ENCODE assay signal across 12 cellular contexts in genomic region chr2:37244017-37244416, GRCh38. TPM values are rescaled to one million over a fixed set of nuclear protein-coding genes. Genes with fewer than 3 reads are reported as not detected.
DNase-seq lines count a peak whose midpoint lies in the region; ATAC-seq and TF ChIP-seq lines count a peak whose summit lies in the region.
"Had no signal": no experiment of that assay in that cellular context is flagged by ENCODE, and none has a peak within 500 bp of the region (broad histone marks: within the 10 kb centered on the region; RNA-seq: fewer than 3 reads in every experiment).

No MANE protein-coding gene starts in this region.

- DNase-seq in heart left ventricle (no peak), Right ventricle myocardium inferior (ENCODE audit: missing footprints) (no peak), C1 segment of cervical spinal cord (lab: John Stamatoyannopoulos, UW) (no peak), MG63 (no peak), Kasumi-1 (lab: John Stamatoyannopoulos, UW) (no peak)
- DNase-seq in stimulated activated effector memory CD8-positive, alpha-beta T cell treated with anti-CD3 and anti-CD28 coated beads, Interleukin-12 subunit alpha, Interleukin-12 subunit beta, amount 100 ng/mL, for 72 hours (ENCODE audit: low spot score in 2 of 2) = no peak
- DNase-seq: NCI-H1092 treated with DMSO at 0.1 percent for 48 hours; stimulated activated CD8-positive, alpha-beta memory T cell treated with anti-CD3 and anti-CD28 coated beads, Interleukin-4, amount 100 ng/mL, for 48 hours had no signal

- H3K27ac Mint-ChIP-seq in stimulated activated effector memory CD8-positive, alpha-beta T cell treated with anti-CD3 and anti-CD28 coated beads, Interleukin-12 subunit alpha, Interleukin-12 subunit beta, amount 100 ng/mL, for 72 hours = no peak overlapping the region

- WGBS in heart left ventricle, 4 donors = 47 to 59% (median 53%) methylated on average over 4 of the region's 4 CpGs

- H3K4me1 Mint-ChIP-seq in stimulated activated effector memory CD8-positive, alpha-beta T cell treated with anti-CD3 and anti-CD28 coated beads, Interleukin-12 subunit alpha, Interleukin-12 subunit beta, amount 100 ng/mL, for 72 hours = peaks cover 6% of the 10 kb centered on the region

- H3K4me3 Mint-ChIP-seq in stimulated activated effector memory CD8-positive, alpha-beta T cell treated with anti-CD3 and anti-CD28 coated beads, Interleukin-12 subunit alpha, Interleukin-12 subunit beta, amount 100 ng/mL, for 72 hours = no peak overlapping the region

- TF ChIP-seq POLR2A in heart left ventricle (IDR thresholded peaks at IDR 0.05) = no peak

- H3K4me3 ChIP-seq in heart left ventricle = no peak overlapping the region
- no peak overlapping the region for H3K4me3 ChIP-seq in MG63
- H3K4me3 ChIP-seq: BLaER1, smooth muscle cell had no signal

- TF ChIP-seq CTCF in heart left ventricle (IDR thresholded peaks at IDR 0.05) = no peak

- H3K36me3 ChIP-seq in heart left ventricle (peaks cover 0 to 99% (median 94%) of the 10 kb centered on the region in 9 donors), MG63 (peaks cover 66% of the 10 kb centered on the region)

- H3K9me3 Mint-ChIP-seq in stimulated activated effector memory CD8-positive, alpha-beta T cell treated with anti-CD3 and anti-CD28 coated beads, Interleukin-12 subunit alpha, Interleukin-12 subunit beta, amount 100 ng/mL, for 72 hours = no peaks in the 10 kb centered on the region

- peak overlapping the region in 4 of 12 donors; percentile 10 to 46 (median 42) for H3K27ac ChIP-seq in heart left ventricle
- H3K27ac ChIP-seq: BLaER1 had no signal

- H3K9me3 ChIP-seq in heart left ventricle = no peaks in the 10 kb centered on the region
- peaks cover 3% of the 10 kb centered on the region for H3K9me3 ChIP-seq in MG63

- H3K27me3 ChIP-seq in heart left ventricle (no peaks in the 10 kb centered on the region), MG63 (no peaks in the 10 kb centered on the region)
- H3K27me3 ChIP-seq: BLaER1 had no signal

- ATAC-seq in heart left ventricle = peak in 3 of 4 donors; percentile 15 to 95 (median 39)
- ATAC-seq in Right ventricle myocardium inferior = no peak
- ATAC-seq in GM21528 (IDR thresholded peaks at IDR 0.05; ENCODE audit: low FRiP score, unreplicated experiment) = peak; percentile 86
- peak; percentile 85 for ATAC-seq in HG03354 (IDR thresholded peaks at IDR 0.05; ENCODE audit: poor library complexity, severe bottlenecking, unreplicated experiment)
- ATAC-seq in stimulated activated effector memory CD8-positive, alpha-beta T cell treated with anti-CD3 and anti-CD28 coated beads, Interleukin-12 subunit alpha, Interleukin-12 subunit beta, amount 100 ng/mL, for 72 hours = peak; percentile 82

- peaks cover 0 to 4% (median 0%) of the 10 kb centered on the region in 12 donors for H3K4me1 ChIP-seq in heart left ventricle
- H3K4me1 ChIP-seq: BLaER1 had no signal

- intact Hi-C loops in heart left ventricle (cut with DNase I) (loop anchor here in 1 of 10 donors (5.0 kb wide), 1 partner anchor 78 kb away; the partner anchor contains the start of gene PRKD3), Right ventricle myocardium inferior (cut with DNase I) (no loop called here)

- H3K36me3 Mint-ChIP-seq in stimulated activated effector memory CD8-positive, alpha-beta T cell treated with anti-CD3 and anti-CD28 coated beads, Interleukin-12 subunit alpha, Interleukin-12 subunit beta, amount 100 ng/mL, for 72 hours = peaks cover 82% of the 10 kb centered on the region

RNA-seq across cellular contexts. Expression of gene NDUFAF7, which starts 12.6 kb away (rescaled TPM):
- 10 to 100 TPM; 15.8 to 33.0 (median 22.2) TPM for total RNA-seq in heart left ventricle
- 10 to 100 TPM; 18.6 to 19.5 TPM for polyA plus RNA-seq in heart left ventricle
- 22.8 TPM for total RNA-seq in Right ventricle myocardium inferior
- 15.8 and 27.8 TPM in 2 replicates for total RNA-seq in MG63 (2014; rRNA removed; shearing (Covaris generic); ENCODE audit: low replicate concordance)

RNA-seq across cellular contexts. Expression of gene CEBPZ, which starts 12.6 kb away (rescaled TPM):
- total RNA-seq in heart left ventricle = 10 to 100 TPM; 17.4 to 31.5 (median 25.3) TPM
- polyA plus RNA-seq in heart left ventricle = 10 to 100 TPM; 34.6 to 50.9 TPM
- 32.3 TPM for total RNA-seq in Right ventricle myocardium inferior
- total RNA-seq in MG63 (2014; rRNA removed; shearing (Covaris generic); ENCODE audit: low replicate concordance) = 35.0 and 47.0 TPM in 2 replicates

RNA-seq across cellular contexts. Expression of gene CEBPZOS, which starts 47.7 kb away (rescaled TPM):
- total RNA-seq in heart left ventricle (10 to 100 TPM; 32.1 to 64.1 (median 54.2) TPM), Right ventricle myocardium inferior (65.0 TPM)
- 100 to 1,000 TPM in 1 of 2 donors, 10 to 100 TPM in 1; 35.1 to 118 TPM for polyA plus RNA-seq in heart left ventricle
- total RNA-seq in MG63 (2014; rRNA removed; shearing (Covaris generic); ENCODE audit: low replicate concordance) = 9.1 and 13.3 TPM in 2 replicates

RNA-seq across cellular contexts. Expression of gene SULT6B1, which starts 55.5 kb away (rescaled TPM):
- total RNA-seq in heart left ventricle (not detected), Right ventricle myocardium inferior (not detected)
- polyA plus RNA-seq in heart left ventricle = not detected
- total RNA-seq in MG63 (2014; rRNA removed; shearing (Covaris generic); ENCODE audit: low replicate concordance) = not detected in 2 replicates
- total RNA-seq: smooth muscle cell had no signal
- polyA plus RNA-seq: smooth muscle cell had no signal
